In the genomic region with DNA sequence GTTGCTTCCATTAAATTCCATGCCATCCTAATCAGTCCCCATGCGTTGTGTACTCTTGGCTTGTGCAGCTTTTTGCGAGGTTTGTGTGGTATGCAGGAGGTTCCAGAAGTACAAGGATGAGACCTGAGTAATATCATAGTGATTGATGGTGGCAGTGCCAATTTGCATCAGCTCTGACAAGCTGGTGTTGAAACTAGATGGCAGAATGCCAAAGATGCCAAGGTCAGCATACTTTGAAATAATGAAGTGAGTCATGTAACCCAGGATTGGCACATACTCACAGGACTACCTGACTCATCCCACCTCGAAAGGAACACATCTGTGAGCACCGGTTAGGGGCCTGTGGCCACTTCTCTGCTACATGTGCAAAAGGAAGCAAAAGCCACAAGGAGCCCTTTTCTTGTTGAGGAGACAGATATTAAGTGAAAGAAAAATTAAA, we compare ENCODE assay signal across 8 cellular contexts. TPM values are rescaled to one million over a fixed set of nuclear protein-coding genes. Genes with fewer than 3 reads are reported as not detected.
DNase-seq lines count a peak whose midpoint lies in the region; ATAC-seq and TF ChIP-seq lines count a peak whose summit lies in the region.

No MANE protein-coding gene starts in this region.

- peak; percentile 52 for ATAC-seq in HG03025 (IDR thresholded peaks at IDR 0.05; ENCODE audit: low FRiP score, unreplicated experiment)

- DNase-seq in DMS53 (lab: John Stamatoyannopoulos, UW) (peak; percentile 69), DMS53 treated with DMSO at 0.1 percent for 48 hours (lab: John Stamatoyannopoulos, UW; ENCODE audit: unreplicated experiment) (no peak), NCI-H69 (lab: John Stamatoyannopoulos, UW) (peak; percentile 84), activated T-cell treated with anti-CD3 and anti-CD28 coated beads for 24 hours (ENCODE audit: low read depth) (peak; percentile 68), fibroblast of pulmonary artery (ENCODE audit: low read depth) (peak; percentile 88), mesenteric fat pad (ENCODE audit: low spot score) (no peak)
- DNase-seq in stimulated activated CD4-positive, alpha-beta T cell treated with anti-CD3 and anti-CD28 coated beads, Interleukin-12 subunit alpha, Interleukin-12 subunit beta, amount 100 ng/mL, for 4 hours, result peak; percentile 33

- no peak overlapping the region for H3K4me3 ChIP-seq in fibroblast of pulmonary artery (replicated peaks; ENCODE audit: low read depth, low read length)

- TF ChIP-seq CTCF in fibroblast of pulmonary artery (IDR thresholded peaks at IDR 0.05; ENCODE audit: low read length, missing control alignments), result no peak

RNA-seq across cellular contexts. Expression of a gene that starts 14.3 kb away (rescaled TPM):
- total RNA-seq in mesenteric fat pad, result 35.2 TPM

RNA-seq across cellular contexts. Expression of a gene that starts 42.5 kb away (rescaled TPM):
- not detected for total RNA-seq in mesenteric fat pad

Comparison
In these comparisons a context has a peak if more than half of its experiments do, and no peak if none do; other contexts are left out.
1. DNase-seq: peak in DMS53 (single experiment), NCI-H69 (single experiment), activated T-cell treated with anti-CD3 and anti-CD28 coated beads for 24 hours (single experiment), fibroblast of pulmonary artery (single experiment) and stimulated activated CD4-positive, alpha-beta T cell treated with anti-CD3 and anti-CD28 coated beads, Interleukin-12 subunit alpha, Interleukin-12 subunit beta, amount 100 ng/mL, for 4 hours (single experiment); none in DMS53 treated with DMSO at 0.1 percent for 48 hours (single experiment) and mesenteric fat pad (single experiment).